In genomic region chr7:138828302-138828701, GRCh38 we compare ENCODE assay signal across 41 cellular contexts. TPM values are rescaled to one million over a fixed set of nuclear protein-coding genes. Genes with fewer than 3 reads are reported as not detected.
"Had no signal": no experiment of that assay in that cellular context is flagged by ENCODE, and none has a peak within 500 bp of the region (broad histone marks: within the 10 kb centered on the region; RNA-seq: fewer than 3 reads in every experiment).

No MANE protein-coding gene starts in this region.

- H3K36me3 ChIP-seq: adrenal gland, brain microvascular endothelial cell, cardiac muscle cell had no signal

- H3K36me3 Mint-ChIP-seq: activated CD4-positive, alpha-beta memory T cell treated with anti-CD3 and anti-CD28 coated beads for 36 hours; activated naive CD8-positive, alpha-beta T cell treated with anti-CD3 and anti-CD28 coated beads for 36 hours had no signal

- DNase-seq: activated B cell treated with CpG ODN at 0.5 μM for 24 hours; activated CD4-positive, alpha-beta memory T cell treated with anti-CD3 and anti-CD28 coated beads for 36 hours; activated CD4-positive, alpha-beta T cell treated with anti-CD3 and anti-CD28 coated beads for 4 hours; activated CD4-positive, alpha-beta T cell treated with anti-CD3 and anti-CD28 coated beads, Interleukin-2, amount 10 ng/mL, durations not matched to agents 24 days and 14 days; activated CD4-positive, alpha-beta T cell treated with anti-CD3 and anti-CD28 coated beads, Interleukin-2, amount 50 U/mL, for 1 hour; activated CD4-positive, alpha-beta T cell treated with anti-CD3 and anti-CD28 coated beads, Interleukin-2, amount 50 U/mL, for 4 hours; activated CD4-positive, CD25-positive, alpha-beta regulatory T cell treated with anti-CD3 and anti-CD28 coated beads, Interleukin-2, amount 50 U/mL, for 72 hours; activated CD8-positive, alpha-beta memory T cell treated with anti-CD3 and anti-CD28 coated beads, Interleukin-2, amount 50 U/mL, for 4 hours; activated CD8-positive, alpha-beta T cell treated with anti-CD3 and anti-CD28 coated beads for 36 hours; activated effector memory CD4-positive, alpha-beta T cell treated with anti-CD3 and anti-CD28 coated beads, Interleukin-2, amount 50 U/mL, for 16 hours; activated gamma-delta T cell treated with Interleukin-2 at 50 U/mL for 16 hours; activated naive CD4-positive, alpha-beta T cell; activated naive CD4-positive, alpha-beta T cell treated with anti-CD3 and anti-CD28 coated beads for 36 hours; activated naive CD4-positive, alpha-beta T cell treated with anti-CD3 and anti-CD28 coated beads, Interleukin-2, amount 50 U/mL, for 16 hours; activated naive CD8-positive, alpha-beta T cell treated with anti-CD3 and anti-CD28 coated beads for 36 hours; activated T-cell treated with anti-CD3 and anti-CD28 coated beads for 4 hours; activated T-cell treated with anti-CD3 and anti-CD28 coated beads, Interleukin-2, amount 50 U/mL, for 1 hour; activated T-cell treated with anti-CD3 and anti-CD28 coated beads, Interleukin-2, amount 50 U/mL, for 4 hours; activated T-cell treated with anti-CD3 and anti-CD28 coated beads, Interleukin-2, amount 50 U/mL, for 72 hours; adrenal gland; amniotic stem cell; aorta; body of pancreas; brain microvascular endothelial cell; caudate nucleus; cerebellar nuclear complex; T-helper 1 cell; T-helper 2 cell; T-helper 9 cell had no signal

- H3K27me3 ChIP-seq: adrenal gland, body of pancreas, brain microvascular endothelial cell, cardiac muscle cell had no signal

- H3K9me3 ChIP-seq: adrenal gland had no signal

- H3K27ac Mint-ChIP-seq: activated B cell treated with CpG ODN at 0.5 μM for 24 hours; activated CD4-positive, alpha-beta memory T cell treated with anti-CD3 and anti-CD28 coated beads for 36 hours; activated CD4-positive, alpha-beta T cell treated with anti-CD3 and anti-CD28 coated beads, Interleukin-2, amount 10 ng/mL, durations not matched to agents 24 days and 14 days; activated CD8-positive, alpha-beta T cell treated with anti-CD3 and anti-CD28 coated beads for 36 hours; activated naive CD4-positive, alpha-beta T cell treated with anti-CD3 and anti-CD28 coated beads for 36 hours; activated naive CD4-positive, alpha-beta T cell treated with anti-CD3 and anti-CD28 coated beads, Interleukin-2, amount 50 U/mL, for 72 hours; activated naive CD8-positive, alpha-beta T cell treated with anti-CD3 and anti-CD28 coated beads for 36 hours; activated T-cell treated with anti-CD3 and anti-CD28 coated beads, Interleukin-2, amount 50 U/mL, for 72 hours; activated T-helper 1 cell treated with anti-CD3 and anti-CD28 coated beads, Interleukin-12 subunit alpha, Interleukin-12 subunit beta, Interleukin-2, Interleukin-4 antibody, amounts not matched to agents 30 ng/mL and 10 ng/mL and 1 ng/mL, durations not matched to agents 14 hours and 24 hours and 36 hours; activated T-helper 17 cell treated with anti-CD3 and anti-CD28 coated beads, Interleukin-2, amount 50 U/mL, for 72 hours; T-helper 1 cell treated with Interleukin-12 subunit alpha and Interleukin-12 subunit beta and Interleukin-4 antibody, amounts not matched to agents 30 μg/mL and 1 μg/mL, for 36 hours; T-helper 2 cell treated with Interferon-gamma antibody and Interleukin-4, amounts not matched to agents 5 μg/mL and 100 μg/mL, for 36 hours had no signal

- H3K27me3 Mint-ChIP-seq: activated B cell treated with CpG ODN at 0.5 μM for 24 hours; activated naive CD8-positive, alpha-beta T cell treated with anti-CD3 and anti-CD28 coated beads for 36 hours had no signal

- H3K27ac ChIP-seq: adrenal gland, body of pancreas, brain microvascular endothelial cell, cardiac muscle cell, VCaP had no signal

- H3K4me1 Mint-ChIP-seq: activated B cell treated with CpG ODN at 0.5 μM for 24 hours; activated naive CD8-positive, alpha-beta T cell treated with anti-CD3 and anti-CD28 coated beads for 36 hours; central memory CD8-positive, alpha-beta T cell had no signal

- ATAC-seq: activated CD8-positive, alpha-beta T cell treated with anti-CD3 and anti-CD28 coated beads for 36 hours; activated naive CD4-positive, alpha-beta T cell treated with anti-CD3 and anti-CD28 coated beads, Interleukin-2, amount 50 U/mL, for 72 hours; activated T-cell treated with anti-CD3 and anti-CD28 coated beads, Interleukin-2, amount 50 U/mL, for 4 hours; activated T-cell treated with anti-CD3 and anti-CD28 coated beads, Interleukin-2, amount 50 U/mL, for 72 hours; activated T-helper 17 cell treated with anti-CD3 and anti-CD28 coated beads, Interleukin-2, amount 50 U/mL, for 72 hours; body of pancreas had no signal

- H3K4me3 ChIP-seq: adrenal gland, body of pancreas, cardiac muscle cell had no signal

- H3K4me1 ChIP-seq: adrenal gland, body of pancreas had no signal

- H3K9me3 Mint-ChIP-seq: activated CD4-positive, alpha-beta memory T cell treated with anti-CD3 and anti-CD28 coated beads for 36 hours; activated CD4-positive, alpha-beta T cell treated with anti-CD3 and anti-CD28 coated beads, Interleukin-2, amount 10 ng/mL, durations not matched to agents 24 days and 14 days; activated CD8-positive, alpha-beta T cell treated with anti-CD3 and anti-CD28 coated beads for 36 hours; activated naive CD4-positive, alpha-beta T cell treated with anti-CD3 and anti-CD28 coated beads for 36 hours; activated naive CD4-positive, alpha-beta T cell treated with anti-CD3 and anti-CD28 coated beads, Interleukin-2, amount 50 U/mL, for 72 hours; activated T-cell treated with anti-CD3 and anti-CD28 coated beads, Interleukin-2, amount 50 U/mL, for 4 hours; activated T-cell treated with anti-CD3 and anti-CD28 coated beads, Interleukin-2, amount 50 U/mL, for 72 hours; activated T-helper 1 cell treated with anti-CD3 and anti-CD28 coated beads, Interleukin-12 subunit alpha, Interleukin-12 subunit beta, Interleukin-2, Interleukin-4 antibody, amounts not matched to agents 30 ng/mL and 10 ng/mL and 1 ng/mL, durations not matched to agents 14 hours and 24 hours and 36 hours; activated T-helper 17 cell treated with anti-CD3 and anti-CD28 coated beads, Interleukin-2, amount 50 U/mL, for 72 hours; central memory CD8-positive, alpha-beta T cell; T-helper 2 cell treated with Interferon-gamma antibody and Interleukin-4, amounts not matched to agents 5 μg/mL and 100 μg/mL, for 36 hours had no signal

- H3K4me3 Mint-ChIP-seq: activated B cell treated with CpG ODN at 0.5 μM for 24 hours; activated CD4-positive, alpha-beta memory T cell treated with anti-CD3 and anti-CD28 coated beads for 36 hours; activated CD4-positive, alpha-beta T cell treated with anti-CD3 and anti-CD28 coated beads, Interleukin-2, amount 10 ng/mL, durations not matched to agents 24 days and 14 days; activated CD8-positive, alpha-beta T cell treated with anti-CD3 and anti-CD28 coated beads for 36 hours; activated naive CD4-positive, alpha-beta T cell treated with anti-CD3 and anti-CD28 coated beads for 36 hours; activated naive CD8-positive, alpha-beta T cell treated with anti-CD3 and anti-CD28 coated beads for 36 hours; activated T-cell treated with anti-CD3 and anti-CD28 coated beads, Interleukin-2, amount 50 U/mL, for 4 hours; activated T-cell treated with anti-CD3 and anti-CD28 coated beads, Interleukin-2, amount 50 U/mL, for 72 hours; activated T-helper 1 cell treated with anti-CD3 and anti-CD28 coated beads, Interleukin-12 subunit alpha, Interleukin-12 subunit beta, Interleukin-2, Interleukin-4 antibody, amounts not matched to agents 30 ng/mL and 10 ng/mL and 1 ng/mL, durations not matched to agents 14 hours and 24 hours and 36 hours; activated T-helper 17 cell treated with anti-CD3 and anti-CD28 coated beads, Interleukin-2, amount 50 U/mL, for 72 hours; central memory CD8-positive, alpha-beta T cell; T-helper 1 cell treated with Interleukin-12 subunit alpha and Interleukin-12 subunit beta and Interleukin-4 antibody, amounts not matched to agents 30 μg/mL and 1 μg/mL, for 36 hours; T-helper 2 cell treated with Interferon-gamma antibody and Interleukin-4, amounts not matched to agents 5 μg/mL and 100 μg/mL, for 36 hours had no signal

RNA-seq across cellular contexts. Expression of gene ATP6V0A4, which starts 30.3 kb away (rescaled TPM):
- total RNA-seq: activated B cell treated with CpG ODN at 0.5 μM for 24 hours; activated CD4-positive, alpha-beta T cell treated with anti-CD3 and anti-CD28 coated beads, Interleukin-2, amount 10 ng/mL, durations not matched to agents 24 days and 14 days; activated CD8-positive, alpha-beta memory T cell treated with anti-CD3 and anti-CD28 coated beads for 36 hours; activated CD8-positive, alpha-beta T cell treated with anti-CD3 and anti-CD28 coated beads for 36 hours; activated naive CD4-positive, alpha-beta T cell treated with anti-CD3 and anti-CD28 coated beads for 36 hours; activated naive CD8-positive, alpha-beta T cell treated with anti-CD3 and anti-CD28 coated beads for 36 hours; activated T-cell treated with anti-CD3 and anti-CD28 coated beads, Interleukin-2, amount 50 U/mL, for 4 hours; activated T-helper 1 cell treated with anti-CD3 and anti-CD28 coated beads, Interleukin-12 subunit alpha, Interleukin-12 subunit beta, Interleukin-2, Interleukin-4 antibody, amounts not matched to agents 30 ng/mL and 10 ng/mL and 1 ng/mL, durations not matched to agents 14 hours and 24 hours and 36 hours; adrenal gland; aorta; body of pancreas; bronchial epithelial cell; cardiac muscle cell had no signal

RNA-seq across cellular contexts. Expression of gene TMEM213, which starts 30.5 kb away (rescaled TPM):
- total RNA-seq: activated B cell treated with CpG ODN at 0.5 μM for 24 hours; activated CD4-positive, alpha-beta T cell treated with anti-CD3 and anti-CD28 coated beads, Interleukin-2, amount 10 ng/mL, durations not matched to agents 24 days and 14 days; activated CD8-positive, alpha-beta memory T cell treated with anti-CD3 and anti-CD28 coated beads for 36 hours; activated CD8-positive, alpha-beta T cell treated with anti-CD3 and anti-CD28 coated beads for 36 hours; activated naive CD4-positive, alpha-beta T cell treated with anti-CD3 and anti-CD28 coated beads for 36 hours; activated naive CD8-positive, alpha-beta T cell treated with anti-CD3 and anti-CD28 coated beads for 36 hours; activated T-cell treated with anti-CD3 and anti-CD28 coated beads, Interleukin-2, amount 50 U/mL, for 4 hours; adrenal gland; aorta; astrocyte; body of pancreas; bronchial epithelial cell; cardiac muscle cell; chondrocyte had no signal
